In genomic region chr3:64329037-64329436, GRCh38 we compare ENCODE assay signal across 3 cellular contexts.
TF ChIP-seq lines count a peak whose summit lies in the region.

No MANE protein-coding gene starts in this region.

TF ChIP-seq in A549, 52 proteins besides CTCF, POLR2A, EP300 and RAD21:
- TF ChIP-seq, protein P1, sequence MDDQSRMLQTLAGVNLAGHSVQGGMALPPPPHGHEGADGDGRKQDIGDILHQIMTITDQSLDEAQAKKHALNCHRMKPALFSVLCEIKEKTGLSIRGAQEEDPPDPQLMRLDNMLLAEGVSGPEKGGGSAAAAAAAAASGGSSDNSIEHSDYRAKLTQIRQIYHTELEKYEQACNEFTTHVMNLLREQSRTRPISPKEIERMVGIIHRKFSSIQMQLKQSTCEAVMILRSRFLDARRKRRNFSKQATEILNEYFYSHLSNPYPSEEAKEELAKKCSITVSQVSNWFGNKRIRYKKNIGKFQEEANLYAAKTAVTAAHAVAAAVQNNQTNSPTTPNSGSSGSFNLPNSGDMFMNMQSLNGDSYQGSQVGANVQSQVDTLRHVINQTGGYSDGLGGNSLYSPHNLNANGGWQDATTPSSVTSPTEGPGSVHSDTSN (IDR thresholded peaks at IDR 0.05), result no peak
- TF ChIP-seq ZNF302 (CRISPR knock-in tag; IDR thresholded peaks at IDR 0.05) (no peak), SREBF2 (IDR thresholded peaks at IDR 0.05) (no peak), EHF (CRISPR knock-in tag; IDR thresholded peaks at IDR 0.05) (no peak), CEBPB (IDR thresholded peaks at IDR 0.05) (no peak), RARB (CRISPR knock-in tag; IDR thresholded peaks at IDR 0.05) (no peak), HES2 (IDR thresholded peaks at IDR 0.05) (no peak), NPAS2 (CRISPR knock-in tag; IDR thresholded peaks at IDR 0.05; ENCODE audit: borderline replicate concordance) (no peak), KDM5A (IDR thresholded peaks at IDR 0.05) (no peak), POLR2AphosphoS2 (conservative IDR thresholded peaks at IDR 0.05; ENCODE audit: low read length) (no peak), NFE2L2 (conservative IDR thresholded peaks at IDR 0.05; ENCODE audit: low read length) (no peak), ZSCAN20 (CRISPR knock-in tag; IDR thresholded peaks at IDR 0.05) (no peak), KDM1A (IDR thresholded peaks at IDR 0.05; ENCODE audit: low read depth) (no peak), FOSL2 (IDR thresholded peaks at IDR 0.05) (no peak), FOSL2 (CRISPR knock-in tag; IDR thresholded peaks at IDR 0.05) (no peak)

TF ChIP-seq in IMR-90, 13 proteins besides CTCF, POLR2A, EP300 and RAD21 (continued from another document):
- TF ChIP-seq FOS (IDR thresholded peaks at IDR 0.05; ENCODE audit: low read depth, low read length), result no peak
- TF ChIP-seq, protein P2, sequence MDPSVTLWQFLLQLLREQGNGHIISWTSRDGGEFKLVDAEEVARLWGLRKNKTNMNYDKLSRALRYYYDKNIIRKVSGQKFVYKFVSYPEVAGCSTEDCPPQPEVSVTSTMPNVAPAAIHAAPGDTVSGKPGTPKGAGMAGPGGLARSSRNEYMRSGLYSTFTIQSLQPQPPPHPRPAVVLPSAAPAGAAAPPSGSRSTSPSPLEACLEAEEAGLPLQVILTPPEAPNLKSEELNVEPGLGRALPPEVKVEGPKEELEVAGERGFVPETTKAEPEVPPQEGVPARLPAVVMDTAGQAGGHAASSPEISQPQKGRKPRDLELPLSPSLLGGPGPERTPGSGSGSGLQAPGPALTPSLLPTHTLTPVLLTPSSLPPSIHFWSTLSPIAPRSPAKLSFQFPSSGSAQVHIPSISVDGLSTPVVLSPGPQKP (IDR thresholded peaks at IDR 0.05; ENCODE audit: borderline replicate concordance, low read depth, low read length), result no peak
- TF ChIP-seq MXI1 (IDR thresholded peaks at IDR 0.05; ENCODE audit: borderline replicate concordance, low read depth, low read length), result no peak
- no peak for TF ChIP-seq NFE2L2 (IDR thresholded peaks at IDR 0.05; ENCODE audit: low read depth, low read length)
- no peak for TF ChIP-seq CHD1 (IDR thresholded peaks at IDR 0.05; ENCODE audit: low read depth, low read length)
- no peak for TF ChIP-seq BHLHE40 (IDR thresholded peaks at IDR 0.05; ENCODE audit: low read depth, low read length)
- no peak for TF ChIP-seq SMC3 (IDR thresholded peaks at IDR 0.05; ENCODE audit: low read depth, low read length)
- no peak for TF ChIP-seq MAFK (IDR thresholded peaks at IDR 0.05; ENCODE audit: low read depth, low read length)
- no peak for TF ChIP-seq USF2 (IDR thresholded peaks at IDR 0.05; ENCODE audit: low read depth, low read length)
- TF ChIP-seq MAZ (IDR thresholded peaks at IDR 0.05; ENCODE audit: borderline replicate concordance, low read depth, low read length), result no peak

TF ChIP-seq in WTC11, 78 proteins besides CTCF, POLR2A, EP300 and RAD21 (continued from another document):
- no peak for TF ChIP-seq JUN (CRISPR knock-in tag; IDR thresholded peaks at IDR 0.05)
- TF ChIP-seq HMGXB4 (CRISPR knock-in tag; IDR thresholded peaks at IDR 0.05), result no peak
- TF ChIP-seq ZNF219 (CRISPR knock-in tag; IDR thresholded peaks at IDR 0.05; ENCODE audit: borderline replicate concordance), result no peak
- no peak for TF ChIP-seq ZBTB43 (CRISPR knock-in tag; IDR thresholded peaks at IDR 0.05)
- no peak for TF ChIP-seq FOXJ3 (CRISPR knock-in tag; IDR thresholded peaks at IDR 0.05; ENCODE audit: borderline replicate concordance)
- TF ChIP-seq ZNF532 (CRISPR knock-in tag; IDR thresholded peaks at IDR 0.05; ENCODE audit: borderline replicate concordance), result no peak
- no peak for TF ChIP-seq SMAD4 (CRISPR knock-in tag; IDR thresholded peaks at IDR 0.05)
- no peak for TF ChIP-seq ZNF317 (CRISPR knock-in tag; IDR thresholded peaks at IDR 0.05; ENCODE audit: borderline replicate concordance, low read depth)
- no peak for TF ChIP-seq ZNF416 (CRISPR knock-in tag; IDR thresholded peaks at IDR 0.05)
- no peak for TF ChIP-seq ZNF281 (CRISPR knock-in tag; IDR thresholded peaks at IDR 0.05)
- no peak for TF ChIP-seq FOXP1 (CRISPR knock-in tag; IDR thresholded peaks at IDR 0.05; ENCODE audit: borderline replicate concordance)
- no peak for TF ChIP-seq EMX1 (CRISPR knock-in tag; IDR thresholded peaks at IDR 0.05)
- TF ChIP-seq ELF4 (CRISPR knock-in tag; IDR thresholded peaks at IDR 0.05; ENCODE audit: low read depth), result no peak
- TF ChIP-seq E2F1 (CRISPR knock-in tag; IDR thresholded peaks at IDR 0.05), result no peak
